In the genomic region with DNA sequence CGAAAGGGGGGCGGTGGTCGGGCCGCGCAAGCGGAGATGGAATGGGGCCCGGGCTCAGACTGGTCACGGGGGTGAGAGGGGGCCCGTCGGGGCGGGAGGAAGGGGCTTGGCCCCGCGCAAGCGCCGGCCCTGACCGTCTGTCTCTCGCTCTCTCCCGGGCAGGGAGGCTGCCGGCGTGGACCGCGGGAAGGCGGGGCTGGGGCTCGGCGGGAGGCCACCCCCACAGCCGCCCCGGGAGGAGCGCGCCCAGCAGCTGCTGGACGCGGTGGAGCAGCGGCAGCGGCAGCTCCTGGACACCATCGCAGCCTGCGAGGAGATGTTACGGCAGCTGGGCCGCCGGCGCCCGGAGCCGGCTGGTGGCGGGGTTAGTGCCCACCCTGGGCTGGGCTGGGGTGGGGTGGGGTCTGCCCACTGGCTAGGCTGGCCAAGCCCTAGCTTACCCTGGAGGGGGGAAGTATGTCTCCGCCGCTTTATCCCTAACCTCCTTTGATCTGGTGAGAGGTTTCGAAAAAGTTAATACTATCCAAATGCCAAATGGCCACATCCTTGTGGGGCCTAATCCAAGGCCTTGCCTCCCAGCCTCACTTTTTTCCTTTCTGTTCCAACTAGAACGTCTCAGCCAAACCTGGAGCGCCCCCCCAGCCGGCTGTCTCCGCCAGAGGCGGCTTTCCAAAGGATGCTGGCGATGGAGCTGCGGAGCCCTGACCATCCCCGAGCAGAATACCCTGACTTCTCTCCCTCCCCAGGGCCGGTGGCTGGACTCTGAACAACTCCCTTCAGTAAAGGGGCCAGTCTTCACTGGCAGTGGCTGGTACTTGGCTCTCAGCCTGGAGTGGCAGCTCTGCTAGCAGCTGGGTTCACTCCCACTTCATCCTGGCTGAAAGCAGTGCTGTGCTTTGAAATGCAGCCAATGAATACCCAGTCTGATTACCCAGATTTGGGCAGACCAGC, we compare ENCODE assay signal across 1 cellular context.
TF ChIP-seq lines count a peak whose summit lies in the region.

No MANE protein-coding gene starts in this region.

TF ChIP-seq in K562, 482 proteins besides CTCF, POLR2A, EP300 and RAD21 (continued from another document and continues in another):
- TF ChIP-seq RUNX1 (IDR thresholded peaks at IDR 0.05; ENCODE audit: low read depth) (no peak), CREM (IDR thresholded peaks at IDR 0.05; ENCODE audit: low read depth) (no peak), ZSCAN32 (CRISPR knock-in tag; IDR thresholded peaks at IDR 0.05) (no peak), ZNF143 (CRISPR knock-in tag; IDR thresholded peaks at IDR 0.05) (peak; percentile 31; the same call in 1 of the 2 replicates), ZFP36 (IDR thresholded peaks at IDR 0.05; ENCODE audit: low read depth, low read length, partially characterized antibody) (no peak), CSDE1 (IDR thresholded peaks at IDR 0.05) (no peak), ZNF134 (CRISPR knock-in tag; conservative IDR thresholded peaks at IDR 0.05) (no peak), TAF15 (IDR thresholded peaks at IDR 0.05; ENCODE audit: low read depth, low read length) (0 out of 2 replicates have a peak, but pooled peaks have one; percentile 49), NFXL1 (CRISPR knock-in tag; IDR thresholded peaks at IDR 0.05) (no peak), TAF9B (IDR thresholded peaks at IDR 0.05; ENCODE audit: partially characterized antibody) (no peak), ZNF830 (CRISPR knock-in tag; IDR thresholded peaks at IDR 0.05) (no peak), ZNF584 (CRISPR knock-in tag; IDR thresholded peaks at IDR 0.05; ENCODE audit: low read depth) (no peak), HDGF (IDR thresholded peaks at IDR 0.05) (no peak), ZNF23 (CRISPR knock-in tag; IDR thresholded peaks at IDR 0.05) (no peak), RFX7 (CRISPR knock-in tag; IDR thresholded peaks at IDR 0.05) (no peak), ELF2 (CRISPR knock-in tag; IDR thresholded peaks at IDR 0.05) (no peak), XRCC3 (IDR thresholded peaks at IDR 0.05) (no peak), NCOA6 (IDR thresholded peaks at IDR 0.05) (no peak), PCBP1 (IDR thresholded peaks at IDR 0.05; ENCODE audit: low read depth, low read length, poor library complexity, severe bottlenecking) (peak; percentile 19), ZNF197 (CRISPR knock-in tag; IDR thresholded peaks at IDR 0.05; ENCODE audit: low read depth) (no peak), KDM4B (IDR thresholded peaks at IDR 0.05; ENCODE audit: borderline replicate concordance in 2 of 2, low read depth in 1 of 2) (0 out of 4 replicates have a peak, but pooled peaks of 1 of the 2 experiments have one; percentile 29), CBFB (CRISPR knock-in tag; IDR thresholded peaks at IDR 0.05) (no peak), TCF7L2 (IDR thresholded peaks at IDR 0.05; ENCODE audit: low read depth, low read length) (no peak), ZNF165 (CRISPR knock-in tag; IDR thresholded peaks at IDR 0.05; ENCODE audit: borderline replicate concordance) (no peak), PHTF2 (CRISPR knock-in tag; IDR thresholded peaks at IDR 0.05) (no peak), BRD4 (IDR thresholded peaks at IDR 0.05) (no peak), KLF16 (IDR thresholded peaks at IDR 0.05) (no peak), FOXK1 (CRISPR knock-in tag; IDR thresholded peaks at IDR 0.05; ENCODE audit: borderline replicate concordance) (no peak), KDM5B (IDR thresholded peaks at IDR 0.05; ENCODE audit: insufficient replicate concordance, low read depth, low read length) (peak; percentile 50), RFX5 (IDR thresholded peaks at IDR 0.05; ENCODE audit: low read depth, low read length) (no peak)
- TF ChIP-seq, protein P1, sequence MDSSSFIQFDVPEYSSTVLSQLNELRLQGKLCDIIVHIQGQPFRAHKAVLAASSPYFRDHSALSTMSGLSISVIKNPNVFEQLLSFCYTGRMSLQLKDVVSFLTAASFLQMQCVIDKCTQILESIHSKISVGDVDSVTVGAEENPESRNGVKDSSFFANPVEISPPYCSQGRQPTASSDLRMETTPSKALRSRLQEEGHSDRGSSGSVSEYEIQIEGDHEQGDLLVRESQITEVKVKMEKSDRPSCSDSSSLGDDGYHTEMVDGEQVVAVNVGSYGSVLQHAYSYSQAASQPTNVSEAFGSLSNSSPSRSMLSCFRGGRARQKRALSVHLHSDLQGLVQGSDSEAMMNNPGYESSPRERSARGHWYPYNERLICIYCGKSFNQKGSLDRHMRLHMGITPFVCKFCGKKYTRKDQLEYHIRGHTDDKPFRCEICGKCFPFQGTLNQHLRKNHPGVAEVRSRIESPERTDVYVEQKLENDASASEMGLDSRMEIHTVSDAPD (CRISPR knock-in tag; IDR thresholded peaks at IDR 0.05), result no peak
- TF ChIP-seq, protein P2, sequence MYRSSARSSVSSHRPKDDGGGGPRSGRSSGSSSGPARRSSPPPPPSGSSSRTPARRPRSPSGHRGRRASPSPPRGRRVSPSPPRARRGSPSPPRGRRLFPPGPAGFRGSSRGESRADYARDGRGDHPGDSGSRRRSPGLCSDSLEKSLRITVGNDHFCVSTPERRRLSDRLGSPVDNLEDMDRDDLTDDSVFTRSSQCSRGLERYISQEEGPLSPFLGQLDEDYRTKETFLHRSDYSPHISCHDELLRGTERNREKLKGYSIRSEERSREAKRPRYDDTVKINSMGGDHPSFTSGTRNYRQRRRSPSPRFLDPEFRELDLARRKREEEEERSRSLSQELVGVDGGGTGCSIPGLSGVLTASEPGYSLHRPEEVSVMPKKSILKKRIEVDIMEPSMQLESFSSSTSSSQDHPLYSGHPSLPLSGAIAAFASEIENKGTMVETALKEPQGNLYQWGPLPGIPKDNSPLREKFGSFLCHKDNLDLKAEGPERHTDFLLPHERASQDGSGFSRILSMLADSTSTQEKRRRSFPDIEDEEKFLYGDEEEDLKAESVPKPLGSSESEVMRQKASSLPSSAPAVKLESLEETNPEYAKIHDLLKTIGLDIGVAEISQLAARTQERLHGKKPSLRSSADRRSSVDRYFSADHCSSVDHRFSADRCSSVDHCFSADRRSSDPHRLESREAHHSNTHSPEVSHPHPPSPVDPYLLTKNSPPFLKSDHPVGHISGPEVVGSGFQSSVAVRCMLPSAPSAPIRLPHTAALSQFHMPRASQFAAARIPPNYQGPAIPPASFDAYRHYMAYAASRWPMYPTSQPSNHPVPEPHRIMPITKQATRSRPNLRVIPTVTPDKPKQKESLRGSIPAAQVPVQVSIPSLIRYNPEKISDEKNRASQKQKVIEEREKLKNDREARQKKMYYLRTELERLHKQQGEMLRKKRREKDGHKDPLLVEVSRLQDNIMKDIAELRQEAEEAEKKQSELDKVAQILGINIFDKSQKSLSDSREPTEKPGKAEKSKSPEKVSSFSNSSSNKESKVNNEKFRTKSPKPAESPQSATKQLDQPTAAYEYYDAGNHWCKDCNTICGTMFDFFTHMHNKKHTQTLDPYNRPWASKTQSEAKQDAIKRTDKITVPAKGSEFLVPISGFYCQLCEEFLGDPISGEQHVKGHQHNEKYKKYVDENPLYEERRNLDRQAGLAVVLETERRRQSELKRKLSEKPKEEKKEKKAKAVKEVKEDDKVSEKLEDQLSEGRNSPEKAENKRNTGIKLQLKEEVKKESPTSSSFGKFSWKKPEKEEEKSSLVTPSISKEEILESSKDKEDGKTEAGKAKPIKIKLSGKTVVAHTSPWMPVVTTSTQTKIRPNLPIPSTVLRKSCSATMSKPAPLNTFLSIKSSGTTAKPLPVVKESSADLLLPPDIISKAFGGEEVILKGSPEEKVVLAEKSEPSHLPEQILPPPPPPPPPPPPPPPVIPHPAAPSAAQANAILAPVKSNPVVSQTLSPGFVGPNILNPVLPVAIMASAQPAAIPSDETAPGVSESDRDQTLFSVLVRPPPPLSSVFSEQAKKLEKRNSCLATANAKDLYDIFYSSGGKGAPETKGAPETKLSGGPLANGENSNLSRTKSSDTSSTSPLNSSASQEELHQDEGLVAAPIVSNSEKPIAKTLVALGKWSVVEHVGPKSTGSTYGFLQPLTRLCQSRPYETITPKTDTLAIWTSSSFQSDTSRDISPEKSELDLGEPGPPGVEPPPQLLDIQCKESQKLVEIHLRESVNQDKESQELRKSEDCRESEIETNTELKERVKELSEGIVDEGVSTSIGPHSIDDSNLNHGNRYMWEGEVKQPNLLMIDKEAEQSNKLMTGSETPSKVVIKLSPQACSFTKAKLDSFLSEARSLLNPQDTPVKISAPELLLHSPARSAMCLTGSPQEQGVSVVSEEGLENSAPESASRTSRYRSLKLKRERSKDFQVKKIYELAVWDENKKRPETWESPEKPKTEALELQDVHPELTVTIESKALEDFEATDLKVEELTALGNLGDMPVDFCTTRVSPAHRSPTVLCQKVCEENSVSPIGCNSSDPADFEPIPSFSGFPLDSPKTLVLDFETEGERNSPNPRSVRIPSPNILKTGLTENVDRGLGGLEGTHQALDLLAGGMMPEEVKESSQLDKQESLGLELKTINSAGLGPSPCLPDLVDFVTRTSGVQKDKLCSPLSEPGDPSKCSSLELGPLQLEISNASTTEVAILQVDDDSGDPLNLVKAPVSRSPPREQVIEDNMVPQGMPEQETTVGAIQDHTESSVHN (IDR thresholded peaks at IDR 0.05; ENCODE audit: borderline replicate concordance in 1 of 2, low read depth in 1 of 2), result no peak
- TF ChIP-seq, protein P3, sequence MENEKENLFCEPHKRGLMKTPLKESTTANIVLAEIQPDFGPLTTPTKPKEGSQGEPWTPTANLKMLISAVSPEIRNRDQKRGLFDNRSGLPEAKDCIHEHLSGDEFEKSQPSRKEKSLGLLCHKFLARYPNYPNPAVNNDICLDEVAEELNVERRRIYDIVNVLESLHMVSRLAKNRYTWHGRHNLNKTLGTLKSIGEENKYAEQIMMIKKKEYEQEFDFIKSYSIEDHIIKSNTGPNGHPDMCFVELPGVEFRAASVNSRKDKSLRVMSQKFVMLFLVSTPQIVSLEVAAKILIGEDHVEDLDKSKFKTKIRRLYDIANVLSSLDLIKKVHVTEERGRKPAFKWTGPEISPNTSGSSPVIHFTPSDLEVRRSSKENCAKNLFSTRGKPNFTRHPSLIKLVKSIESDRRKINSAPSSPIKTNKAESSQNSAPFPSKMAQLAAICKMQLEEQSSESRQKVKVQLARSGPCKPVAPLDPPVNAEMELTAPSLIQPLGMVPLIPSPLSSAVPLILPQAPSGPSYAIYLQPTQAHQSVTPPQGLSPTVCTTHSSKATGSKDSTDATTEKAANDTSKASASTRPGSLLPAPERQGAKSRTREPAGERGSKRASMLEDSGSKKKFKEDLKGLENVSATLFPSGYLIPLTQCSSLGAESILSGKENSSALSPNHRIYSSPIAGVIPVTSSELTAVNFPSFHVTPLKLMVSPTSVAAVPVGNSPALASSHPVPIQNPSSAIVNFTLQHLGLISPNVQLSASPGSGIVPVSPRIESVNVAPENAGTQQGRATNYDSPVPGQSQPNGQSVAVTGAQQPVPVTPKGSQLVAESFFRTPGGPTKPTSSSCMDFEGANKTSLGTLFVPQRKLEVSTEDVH (IDR thresholded peaks at IDR 0.05; ENCODE audit: low read depth, partially characterized antibody), result no peak
- TF ChIP-seq, protein P4, sequence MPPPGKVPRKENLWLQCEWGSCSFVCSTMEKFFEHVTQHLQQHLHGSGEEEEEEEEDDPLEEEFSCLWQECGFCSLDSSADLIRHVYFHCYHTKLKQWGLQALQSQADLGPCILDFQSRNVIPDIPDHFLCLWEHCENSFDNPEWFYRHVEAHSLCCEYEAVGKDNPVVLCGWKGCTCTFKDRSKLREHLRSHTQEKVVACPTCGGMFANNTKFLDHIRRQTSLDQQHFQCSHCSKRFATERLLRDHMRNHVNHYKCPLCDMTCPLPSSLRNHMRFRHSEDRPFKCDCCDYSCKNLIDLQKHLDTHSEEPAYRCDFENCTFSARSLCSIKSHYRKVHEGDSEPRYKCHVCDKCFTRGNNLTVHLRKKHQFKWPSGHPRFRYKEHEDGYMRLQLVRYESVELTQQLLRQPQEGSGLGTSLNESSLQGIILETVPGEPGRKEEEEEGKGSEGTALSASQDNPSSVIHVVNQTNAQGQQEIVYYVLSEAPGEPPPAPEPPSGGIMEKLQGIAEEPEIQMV (tag; conservative IDR thresholded peaks at IDR 0.05; ENCODE audit: low read depth), result no peak
- TF ChIP-seq, protein P5, sequence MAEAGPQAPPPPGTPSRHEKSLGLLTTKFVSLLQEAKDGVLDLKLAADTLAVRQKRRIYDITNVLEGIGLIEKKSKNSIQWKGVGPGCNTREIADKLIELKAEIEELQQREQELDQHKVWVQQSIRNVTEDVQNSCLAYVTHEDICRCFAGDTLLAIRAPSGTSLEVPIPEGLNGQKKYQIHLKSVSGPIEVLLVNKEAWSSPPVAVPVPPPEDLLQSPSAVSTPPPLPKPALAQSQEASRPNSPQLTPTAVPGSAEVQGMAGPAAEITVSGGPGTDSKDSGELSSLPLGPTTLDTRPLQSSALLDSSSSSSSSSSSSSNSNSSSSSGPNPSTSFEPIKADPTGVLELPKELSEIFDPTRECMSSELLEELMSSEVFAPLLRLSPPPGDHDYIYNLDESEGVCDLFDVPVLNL (CRISPR knock-in tag; IDR thresholded peaks at IDR 0.05; ENCODE audit: low read depth), result no peak
- TF ChIP-seq, protein P6, sequence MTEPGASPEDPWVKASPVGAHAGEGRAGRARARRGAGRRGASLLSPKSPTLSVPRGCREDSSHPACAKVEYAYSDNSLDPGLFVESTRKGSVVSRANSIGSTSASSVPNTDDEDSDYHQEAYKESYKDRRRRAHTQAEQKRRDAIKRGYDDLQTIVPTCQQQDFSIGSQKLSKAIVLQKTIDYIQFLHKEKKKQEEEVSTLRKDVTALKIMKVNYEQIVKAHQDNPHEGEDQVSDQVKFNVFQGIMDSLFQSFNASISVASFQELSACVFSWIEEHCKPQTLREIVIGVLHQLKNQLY (CRISPR knock-in tag; conservative IDR thresholded peaks at IDR 0.05), result no peak
- TF ChIP-seq, protein P7, sequence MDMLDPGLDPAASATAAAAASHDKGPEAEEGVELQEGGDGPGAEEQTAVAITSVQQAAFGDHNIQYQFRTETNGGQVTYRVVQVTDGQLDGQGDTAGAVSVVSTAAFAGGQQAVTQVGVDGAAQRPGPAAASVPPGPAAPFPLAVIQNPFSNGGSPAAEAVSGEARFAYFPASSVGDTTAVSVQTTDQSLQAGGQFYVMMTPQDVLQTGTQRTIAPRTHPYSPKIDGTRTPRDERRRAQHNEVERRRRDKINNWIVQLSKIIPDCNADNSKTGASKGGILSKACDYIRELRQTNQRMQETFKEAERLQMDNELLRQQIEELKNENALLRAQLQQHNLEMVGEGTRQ (CRISPR knock-in tag; IDR thresholded peaks at IDR 0.05), result no peak
- TF ChIP-seq, protein P8, sequence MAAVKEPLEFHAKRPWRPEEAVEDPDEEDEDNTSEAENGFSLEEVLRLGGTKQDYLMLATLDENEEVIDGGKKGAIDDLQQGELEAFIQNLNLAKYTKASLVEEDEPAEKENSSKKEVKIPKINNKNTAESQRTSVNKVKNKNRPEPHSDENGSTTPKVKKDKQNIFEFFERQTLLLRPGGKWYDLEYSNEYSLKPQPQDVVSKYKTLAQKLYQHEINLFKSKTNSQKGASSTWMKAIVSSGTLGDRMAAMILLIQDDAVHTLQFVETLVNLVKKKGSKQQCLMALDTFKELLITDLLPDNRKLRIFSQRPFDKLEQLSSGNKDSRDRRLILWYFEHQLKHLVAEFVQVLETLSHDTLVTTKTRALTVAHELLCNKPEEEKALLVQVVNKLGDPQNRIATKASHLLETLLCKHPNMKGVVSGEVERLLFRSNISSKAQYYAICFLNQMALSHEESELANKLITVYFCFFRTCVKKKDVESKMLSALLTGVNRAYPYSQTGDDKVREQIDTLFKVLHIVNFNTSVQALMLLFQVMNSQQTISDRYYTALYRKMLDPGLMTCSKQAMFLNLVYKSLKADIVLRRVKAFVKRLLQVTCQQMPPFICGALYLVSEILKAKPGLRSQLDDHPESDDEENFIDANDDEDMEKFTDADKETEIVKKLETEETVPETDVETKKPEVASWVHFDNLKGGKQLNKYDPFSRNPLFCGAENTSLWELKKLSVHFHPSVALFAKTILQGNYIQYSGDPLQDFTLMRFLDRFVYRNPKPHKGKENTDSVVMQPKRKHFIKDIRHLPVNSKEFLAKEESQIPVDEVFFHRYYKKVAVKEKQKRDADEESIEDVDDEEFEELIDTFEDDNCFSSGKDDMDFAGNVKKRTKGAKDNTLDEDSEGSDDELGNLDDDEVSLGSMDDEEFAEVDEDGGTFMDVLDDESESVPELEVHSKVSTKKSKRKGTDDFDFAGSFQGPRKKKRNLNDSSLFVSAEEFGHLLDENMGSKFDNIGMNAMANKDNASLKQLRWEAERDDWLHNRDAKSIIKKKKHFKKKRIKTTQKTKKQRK (IDR thresholded peaks at IDR 0.05; ENCODE audit: borderline replicate concordance, low read depth, low read length), result no peak
